In genomic region chr12:1768585-1768984, GRCh38 we compare ENCODE assay signal across 19 cellular contexts. TPM values are rescaled to one million over a fixed set of nuclear protein-coding genes. Genes with fewer than 3 reads are reported as not detected.
"Had no signal": no experiment of that assay in that cellular context is flagged by ENCODE, and none has a peak within 500 bp of the region (broad histone marks: within the 10 kb centered on the region; RNA-seq: fewer than 3 reads in every experiment).

No MANE protein-coding gene starts in this region.

- H3K4me3 Mint-ChIP-seq: activated CD4-positive, alpha-beta memory T cell treated with anti-CD3 and anti-CD28 coated beads for 36 hours; activated CD8-positive, alpha-beta memory T cell treated with anti-CD3 and anti-CD28 coated beads, Interleukin-2, amount 10 ng/mL, durations not matched to agents 7 days and 5 days; activated naive CD4-positive, alpha-beta T cell treated with anti-CD3 and anti-CD28 coated beads, Interleukin-2, amount 10 ng/mL, durations not matched to agents 7 days and 5 days; naive B cell; neural progenitor cell had no signal

- H3K36me3 Mint-ChIP-seq: activated CD4-positive, alpha-beta memory T cell treated with anti-CD3 and anti-CD28 coated beads for 36 hours had no signal

- ATAC-seq: activated CD8-positive, alpha-beta memory T cell treated with anti-CD3 and anti-CD28 coated beads, Interleukin-2, amount 10 ng/mL, durations not matched to agents 7 days and 5 days; esophagus mucosa; gastroesophageal sphincter had no signal

- H3K27me3 Mint-ChIP-seq: activated CD4-positive, alpha-beta memory T cell treated with anti-CD3 and anti-CD28 coated beads for 36 hours; activated CD8-positive, alpha-beta memory T cell treated with anti-CD3 and anti-CD28 coated beads, Interleukin-2, amount 10 ng/mL, durations not matched to agents 7 days and 5 days; activated naive CD4-positive, alpha-beta T cell treated with anti-CD3 and anti-CD28 coated beads, Interleukin-2, amount 10 ng/mL, durations not matched to agents 7 days and 5 days; naive B cell had no signal

- H3K27ac Mint-ChIP-seq: activated CD4-positive, alpha-beta memory T cell treated with anti-CD3 and anti-CD28 coated beads for 36 hours; activated CD8-positive, alpha-beta memory T cell treated with anti-CD3 and anti-CD28 coated beads, Interleukin-2, amount 10 ng/mL, durations not matched to agents 7 days and 5 days; activated naive CD4-positive, alpha-beta T cell treated with anti-CD3 and anti-CD28 coated beads, Interleukin-2, amount 10 ng/mL, durations not matched to agents 7 days and 5 days; activated T-helper 2 cell treated with anti-CD3 and anti-CD28 coated beads, Interferon-gamma antibody, Interleukin-2, Interleukin-4, amounts not matched to agents 10 μg/mL and 5 μg/mL and 100 μg/mL, durations not matched to agents 14 hours and 24 hours and 36 hours; neural progenitor cell had no signal

- H3K4me1 Mint-ChIP-seq: activated CD8-positive, alpha-beta memory T cell treated with anti-CD3 and anti-CD28 coated beads, Interleukin-2, amount 10 ng/mL, durations not matched to agents 7 days and 5 days; activated naive CD4-positive, alpha-beta T cell treated with anti-CD3 and anti-CD28 coated beads, Interleukin-2, amount 10 ng/mL, durations not matched to agents 7 days and 5 days; neural progenitor cell had no signal

- H3K9me3 Mint-ChIP-seq: activated CD4-positive, alpha-beta memory T cell treated with anti-CD3 and anti-CD28 coated beads for 36 hours; activated naive CD4-positive, alpha-beta T cell treated with anti-CD3 and anti-CD28 coated beads, Interleukin-2, amount 10 ng/mL, durations not matched to agents 7 days and 5 days; activated T-helper 2 cell treated with anti-CD3 and anti-CD28 coated beads, Interferon-gamma antibody, Interleukin-2, Interleukin-4, amounts not matched to agents 10 μg/mL and 5 μg/mL and 100 μg/mL, durations not matched to agents 14 hours and 24 hours and 36 hours; naive B cell; neural progenitor cell had no signal

- FAIRE-seq: islet of Langerhans had no signal

- DNase-seq: activated CD4-positive, alpha-beta memory T cell treated with anti-CD3 and anti-CD28 coated beads for 36 hours; activated CD8-positive, alpha-beta memory T cell treated with anti-CD3 and anti-CD28 coated beads, Interleukin-2, amount 10 ng/mL, durations not matched to agents 7 days and 5 days; activated naive CD4-positive, alpha-beta T cell treated with anti-CD3 and anti-CD28 coated beads, Interleukin-2, amount 10 ng/mL, durations not matched to agents 7 days and 5 days; activated T-cell treated with anti-CD3 and anti-CD28 coated beads, Interleukin-2, amount 50 U/mL, for 1 hour; adrenal gland; mammary epithelial cell; naive B cell; ovary; stimulated activated CD4-positive, alpha-beta T cell treated with anti-CD3 and anti-CD28 coated beads, Interleukin-1b, Interleukin-23, amount 100 ng/mL, for 48 hours; stomach; T-helper 1 cell had no signal

RNA-seq across cellular contexts. Expression of gene LRTM2, which starts 51.8 kb away (rescaled TPM):
- total RNA-seq: activated CD4-positive, alpha-beta memory T cell treated with anti-CD3 and anti-CD28 coated beads for 36 hours; activated CD8-positive, alpha-beta memory T cell treated with anti-CD3 and anti-CD28 coated beads, Interleukin-2, amount 10 ng/mL, durations not matched to agents 7 days and 5 days; adrenal gland; cardiac muscle cell; esophagus mucosa; gastroesophageal sphincter; mammary epithelial cell; ovary; stomach; thoracic aorta; ureter had no signal
